9 cellular contexts compared by ENCODE assay signal in genomic region chrX:66046612-66047235, GRCh38. TPM values are rescaled to one million over a fixed set of nuclear protein-coding genes. Genes with fewer than 3 reads are reported as not detected.
DNase-seq lines count a peak whose midpoint lies in the region; ATAC-seq, FAIRE-seq and TF ChIP-seq lines count a peak whose summit lies in the region.
"Had no signal": no experiment of that assay in that cellular context is flagged by ENCODE, and none has a peak within 500 bp of the region (broad histone marks: within the 10 kb centered on the region; RNA-seq: fewer than 3 reads in every experiment).

No MANE protein-coding gene starts in this region.

- CTCF ChIA-PET in A549 (lab: Yijun Ruan, JAX), result interaction anchor here (0.6 kb wide), 1 partner anchor 681 kb away, joined by 3 read pairs; no protein-coding TSS in a partner anchor
- CTCF ChIA-PET in activated CD8-positive, alpha-beta T cell treated with anti-CD3 and anti-CD28 coated beads for 36 hours (lab: Charles Lee), result no interaction called here

- no peak for TF ChIP-seq EP300 in A549 (IDR thresholded peaks at IDR 0.05)

- no peaks in the 10 kb centered on the region for H3K9me3 ChIP-seq in A549
- no peaks in the 10 kb centered on the region for H3K9me3 ChIP-seq in upper lobe of right lung

- peak overlapping the region; percentile 97 for H3K27ac Mint-ChIP-seq in activated CD8-positive, alpha-beta T cell treated with anti-CD3 and anti-CD28 coated beads for 36 hours

- POLR2A ChIA-PET in A549 (lab: Yijun Ruan, JAX), result no interaction called here
- POLR2A ChIA-PET in activated CD8-positive, alpha-beta T cell treated with anti-CD3 and anti-CD28 coated beads for 36 hours (lab: Charles Lee), result no interaction called here

- H3K4me3 ChIP-seq in A549 (no peak overlapping the region), upper lobe of right lung (no peak overlapping the region)

- no peaks in the 10 kb centered on the region for H3K36me3 Mint-ChIP-seq in activated CD8-positive, alpha-beta T cell treated with anti-CD3 and anti-CD28 coated beads for 36 hours (ENCODE audit: low read depth)

- 0% methylated on average over 2 of the region's 2 CpGs for WGBS in A549 (ENCODE audit: missing lambda C conversion rate)

- intact Hi-C loops in activated CD8-positive, alpha-beta T cell treated with anti-CD3 and anti-CD28 coated beads for 36 hours (cut with micrococcal nuclease), result no loop called here
- intact Hi-C loops in upper lobe of right lung (cut with DNase I), result no loop called here

- TF ChIP-seq RAD21 in A549 (conservative IDR thresholded peaks at IDR 0.05 in 1 of 2, IDR thresholded peaks at IDR 0.05 in 1 of 2), result no peak

- H3K4me1 Mint-ChIP-seq in activated CD8-positive, alpha-beta T cell treated with anti-CD3 and anti-CD28 coated beads for 36 hours (ENCODE audit: low read depth), result peaks cover 37% of the 10 kb centered on the region

- H3K9me3 Mint-ChIP-seq in activated CD8-positive, alpha-beta T cell treated with anti-CD3 and anti-CD28 coated beads for 36 hours, result no peaks in the 10 kb centered on the region

- no peaks in the 10 kb centered on the region for H3K27me3 Mint-ChIP-seq in activated CD8-positive, alpha-beta T cell treated with anti-CD3 and anti-CD28 coated beads for 36 hours

- ATAC-seq in A549 (no peak), GM19351 (IDR thresholded peaks at IDR 0.05; ENCODE audit: unreplicated experiment) (peak; percentile 78), HG03280 (IDR thresholded peaks at IDR 0.05; ENCODE audit: unreplicated experiment) (peak; percentile 79), upper lobe of right lung (peak; percentile 71)
- ATAC-seq in activated CD8-positive, alpha-beta T cell treated with anti-CD3 and anti-CD28 coated beads for 36 hours, result peak; percentile 34

- TF ChIP-seq CTCF in A549 (IDR thresholded peaks at IDR 0.05), result no peak
- no peak for TF ChIP-seq CTCF in activated CD8-positive, alpha-beta T cell treated with anti-CD3 and anti-CD28 coated beads for 36 hours (IDR thresholded peaks at IDR 0.05)
- no peak for TF ChIP-seq CTCF in upper lobe of right lung (IDR thresholded peaks at IDR 0.05)

- no peak for TF ChIP-seq POLR2A in A549 (IDR thresholded peaks at IDR 0.05; ENCODE audit: low read length)

- H3K27ac ChIP-seq in A549 (no peak overlapping the region), upper lobe of right lung (no peak overlapping the region)

- peak; percentile 43 for FAIRE-seq in A549 (lab: Jason Lieb, UNC)
- FAIRE-seq: TTC549 had no signal

- no peak overlapping the region for H3K4me2 ChIP-seq in A549

- DNase-seq in A549 (ENCODE audit: low read depth in 1 of 2, low spot score in 1 of 2) (no peak), upper lobe of right lung (no peak), SHP77 treated with DMSO at 0.1 percent for 48 hours (lab: John Stamatoyannopoulos, UW) (no peak), DMS79 treated with DMSO at 0.1 percent for 48 hours (lab: John Stamatoyannopoulos, UW) (no peak), NCI-H510A treated with DMSO at 0.1 percent for 48 hours (lab: John Stamatoyannopoulos, UW) (no peak)
- DNase-seq in activated CD8-positive, alpha-beta T cell treated with anti-CD3 and anti-CD28 coated beads for 36 hours, result peak; percentile 74

- no peaks in the 10 kb centered on the region for H3K27me3 ChIP-seq in upper lobe of right lung

- H3K36me3 ChIP-seq in upper lobe of right lung, result no peaks in the 10 kb centered on the region

- no peaks in the 10 kb centered on the region for H3K4me1 ChIP-seq in A549
- H3K4me1 ChIP-seq in upper lobe of right lung, result no peaks in the 10 kb centered on the region

- peak overlapping the region; percentile 28 for H3K4me3 Mint-ChIP-seq in activated CD8-positive, alpha-beta T cell treated with anti-CD3 and anti-CD28 coated beads for 36 hours

TF ChIP-seq in A549, 52 proteins besides CTCF, POLR2A, EP300 and RAD21:
- TF ChIP-seq, protein P1, sequence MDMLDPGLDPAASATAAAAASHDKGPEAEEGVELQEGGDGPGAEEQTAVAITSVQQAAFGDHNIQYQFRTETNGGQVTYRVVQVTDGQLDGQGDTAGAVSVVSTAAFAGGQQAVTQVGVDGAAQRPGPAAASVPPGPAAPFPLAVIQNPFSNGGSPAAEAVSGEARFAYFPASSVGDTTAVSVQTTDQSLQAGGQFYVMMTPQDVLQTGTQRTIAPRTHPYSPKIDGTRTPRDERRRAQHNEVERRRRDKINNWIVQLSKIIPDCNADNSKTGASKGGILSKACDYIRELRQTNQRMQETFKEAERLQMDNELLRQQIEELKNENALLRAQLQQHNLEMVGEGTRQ (IDR thresholded peaks at IDR 0.05), result no peak
- no peak for TF ChIP-seq ZNF302 (CRISPR knock-in tag; IDR thresholded peaks at IDR 0.05)
- no peak for TF ChIP-seq ZSCAN20 (CRISPR knock-in tag; IDR thresholded peaks at IDR 0.05)
- TF ChIP-seq JUN (IDR thresholded peaks at IDR 0.05), result no peak
- no peak for TF ChIP-seq REST (IDR thresholded peaks at IDR 0.05)
- no peak for TF ChIP-seq NFE2L2 (conservative IDR thresholded peaks at IDR 0.05; ENCODE audit: low read length)
- TF ChIP-seq, protein P2, sequence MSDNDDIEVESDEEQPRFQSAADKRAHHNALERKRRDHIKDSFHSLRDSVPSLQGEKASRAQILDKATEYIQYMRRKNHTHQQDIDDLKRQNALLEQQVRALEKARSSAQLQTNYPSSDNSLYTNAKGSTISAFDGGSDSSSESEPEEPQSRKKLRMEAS (IDR thresholded peaks at IDR 0.05), result no peak
- no peak for TF ChIP-seq SREBF2 (IDR thresholded peaks at IDR 0.05)
- no peak for TF ChIP-seq HOXA7 (CRISPR knock-in tag; IDR thresholded peaks at IDR 0.05)
- no peak for TF ChIP-seq HOXB5 (CRISPR knock-in tag; IDR thresholded peaks at IDR 0.05)
- TF ChIP-seq BHLHE40 (IDR thresholded peaks at IDR 0.05; ENCODE audit: low read depth, low read length), result no peak
- TF ChIP-seq BCL3 (IDR thresholded peaks at IDR 0.05), result no peak
- TF ChIP-seq CHD2 (IDR thresholded peaks at IDR 0.05; ENCODE audit: low read length, partially characterized antibody), result no peak
- TF ChIP-seq PHF8 (IDR thresholded peaks at IDR 0.05; ENCODE audit: borderline replicate concordance, low read depth), result no peak
- TF ChIP-seq MAFK (IDR thresholded peaks at IDR 0.05; ENCODE audit: partially characterized antibody), result no peak
- TF ChIP-seq ELK1 (IDR thresholded peaks at IDR 0.05; ENCODE audit: low read depth, low read length), result no peak

RNA-seq across cellular contexts. Expression of gene VSIG4, which starts 6.8 kb away (rescaled TPM):
- not detected in 2 replicates for polyA plus RNA-seq in A549 (2011; rRNA removed)
- polyA plus RNA-seq in A549 (2012; cell fraction: cytosol; rRNA removed), result not detected in 2 replicates
- polyA plus RNA-seq in A549 (2012; cell fraction: nucleus; rRNA removed), result not detected in 2 replicates
- not detected in 3 replicates for polyA plus RNA-seq in A549 (2017; fragmentation: RNase III; extraction: RNeasy Plus Mini Kit Qiagen cat#74134 plus additional on column Dnase treatment)
- not detected in 2 replicates for polyA minus RNA-seq in A549 (2011; rRNA and poly(A)+ RNA removed)
- total RNA-seq in activated CD8-positive, alpha-beta T cell treated with anti-CD3 and anti-CD28 coated beads for 36 hours, result under 1 TPM in 1 of 2 experiments, not detected in 1; 0.23 TPM
- total RNA-seq in upper lobe of right lung, result 237 TPM

Comparison
In these comparisons a context has a peak if more than half of its experiments do, and no peak if none do; other contexts are left out.
1. ATAC-seq: peak in GM19351 (single experiment), HG03280 (single experiment), activated CD8-positive, alpha-beta T cell treated with anti-CD3 and anti-CD28 coated beads for 36 hours (single experiment) and upper lobe of right lung (single experiment); none in A549 (0 of 2).
2. RNA of gene VSIG4, which starts 6.8 kb away (total RNA-seq): 237 TPM in upper lobe of right lung (single experiment); 0.23 TPM in activated CD8-positive, alpha-beta T cell treated with anti-CD3 and anti-CD28 coated beads for 36 hours; every median in the first group is over 100 times any median in the second.